In the genomic region with DNA sequence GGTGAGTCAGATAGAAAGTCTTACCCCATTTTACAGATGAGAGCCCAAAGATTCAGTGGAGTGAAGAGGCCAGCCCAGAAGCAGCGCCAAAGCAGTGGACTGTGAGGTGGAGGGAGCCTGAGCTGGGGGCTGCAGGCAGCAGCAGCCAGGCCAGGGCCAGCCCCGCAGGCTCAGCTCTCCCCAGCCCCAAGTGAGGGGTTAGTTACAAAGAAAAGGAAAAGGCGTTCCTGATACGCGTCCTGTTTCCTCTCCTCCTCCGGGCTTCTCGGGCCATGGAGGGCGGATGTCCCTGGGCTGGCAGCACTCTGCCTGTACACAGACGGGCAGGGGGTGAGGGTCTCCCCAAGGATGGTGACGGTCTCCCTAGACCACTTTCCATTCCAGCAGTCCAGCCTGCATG, we compare ENCODE assay signal across 1 cellular context.
TF ChIP-seq lines count a peak whose summit lies in the region.

No MANE protein-coding gene starts in this region.

TF ChIP-seq in H1, 55 proteins besides CTCF, POLR2A, EP300 and RAD21:
- TF ChIP-seq RBBP5 (IDR thresholded peaks at IDR 0.05; ENCODE audit: borderline replicate concordance, low read depth, low read length) = no peak
